7 cellular contexts compared by ENCODE assay signal in the genomic region with DNA sequence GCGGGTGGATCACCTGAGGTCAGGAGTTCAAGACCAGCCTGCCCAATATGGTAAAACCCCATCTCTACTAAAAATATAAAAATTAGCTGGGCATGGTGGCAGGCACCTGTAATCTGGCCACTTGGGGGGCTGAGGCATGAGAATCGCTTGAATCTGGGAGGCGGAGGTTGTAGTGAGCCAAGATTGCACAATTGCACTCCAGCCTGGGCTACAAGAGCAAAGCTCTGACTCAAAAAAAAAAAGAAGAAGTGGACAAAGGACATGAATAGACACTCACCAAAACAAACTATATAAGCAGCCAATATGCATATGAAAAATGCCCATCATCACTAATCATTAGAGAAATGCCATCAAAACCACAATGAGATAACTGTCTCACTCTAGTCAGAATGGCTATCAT.
A peak's percentile ranks its signal among the peaks of the same experiment; 100 is the strongest.
DNase-seq lines count a peak whose midpoint lies in the region; ATAC-seq and TF ChIP-seq lines count a peak whose summit lies in the region.
"Not testable (repeated sequence)": the region's sequence is repeated elsewhere in the genome, so short reads cannot be mapped to it uniquely, and the experiment has no call there.

No MANE protein-coding gene starts in this region.

- TF ChIP-seq CTCF in CD14-positive monocyte (IDR thresholded peaks at IDR 0.05); lower lobe of right lung (IDR thresholded peaks at IDR 0.05): not testable (repeated sequence)

- not testable (repeated sequence) for H3K4me3 ChIP-seq in lower lobe of right lung

- H3K27me3 ChIP-seq in lower lobe of right lung (ENCODE audit: low read depth): not testable (repeated sequence)

- intact Hi-C loops in CD14-positive monocyte (cut with micrococcal nuclease); activated T-helper 1 cell treated with anti-CD3 and anti-CD28 coated beads, Interleukin-12 subunit alpha, Interleukin-12 subunit beta, Interleukin-2, Interleukin-4 antibody, amounts not matched to agents 30 ng/mL and 10 ng/mL and 1 ng/mL, durations not matched to agents 14 hours and 24 hours and 36 hours (cut with micrococcal nuclease); lower lobe of right lung (cut with DNase I): not testable (repeated sequence)

- not testable (repeated sequence) for H3K36me3 ChIP-seq in lower lobe of right lung

- H3K4me3 Mint-ChIP-seq in CD14-positive monocyte; activated T-helper 1 cell treated with anti-CD3 and anti-CD28 coated beads, Interleukin-12 subunit alpha, Interleukin-12 subunit beta, Interleukin-2, Interleukin-4 antibody, amounts not matched to agents 30 ng/mL and 10 ng/mL and 1 ng/mL, durations not matched to agents 14 hours and 24 hours and 36 hours: not testable (repeated sequence)

- H3K27ac Mint-ChIP-seq in CD14-positive monocyte: peak overlapping the region; percentile 29 to 85 (median 80)
- peak overlapping the region; percentile 66 for H3K27ac Mint-ChIP-seq in activated T-helper 1 cell treated with anti-CD3 and anti-CD28 coated beads, Interleukin-12 subunit alpha, Interleukin-12 subunit beta, Interleukin-2, Interleukin-4 antibody, amounts not matched to agents 30 ng/mL and 10 ng/mL and 1 ng/mL, durations not matched to agents 14 hours and 24 hours and 36 hours

- not testable (repeated sequence) for H3K9me3 ChIP-seq in lower lobe of right lung

- H3K27me3 Mint-ChIP-seq in CD14-positive monocyte (ENCODE audit: low read depth in 3 of 3); activated T-helper 1 cell treated with anti-CD3 and anti-CD28 coated beads, Interleukin-12 subunit alpha, Interleukin-12 subunit beta, Interleukin-2, Interleukin-4 antibody, amounts not matched to agents 30 ng/mL and 10 ng/mL and 1 ng/mL, durations not matched to agents 14 hours and 24 hours and 36 hours (ENCODE audit: insufficient read depth): not testable (repeated sequence)

- H3K9me3 Mint-ChIP-seq in CD14-positive monocyte; activated T-helper 1 cell treated with anti-CD3 and anti-CD28 coated beads, Interleukin-12 subunit alpha, Interleukin-12 subunit beta, Interleukin-2, Interleukin-4 antibody, amounts not matched to agents 30 ng/mL and 10 ng/mL and 1 ng/mL, durations not matched to agents 14 hours and 24 hours and 36 hours: not testable (repeated sequence)

- not testable (repeated sequence) for H3K27ac ChIP-seq in lower lobe of right lung

- H3K4me1 Mint-ChIP-seq in CD14-positive monocyte: peaks cover 22% of the 10 kb centered on the region
- not testable (repeated sequence) for H3K4me1 Mint-ChIP-seq in activated T-helper 1 cell treated with anti-CD3 and anti-CD28 coated beads, Interleukin-12 subunit alpha, Interleukin-12 subunit beta, Interleukin-2, Interleukin-4 antibody, amounts not matched to agents 30 ng/mL and 10 ng/mL and 1 ng/mL, durations not matched to agents 14 hours and 24 hours and 36 hours (ENCODE audit: low read depth)

- not testable (repeated sequence) for H3K36me3 Mint-ChIP-seq in CD14-positive monocyte; activated T-helper 1 cell treated with anti-CD3 and anti-CD28 coated beads, Interleukin-12 subunit alpha, Interleukin-12 subunit beta, Interleukin-2, Interleukin-4 antibody, amounts not matched to agents 30 ng/mL and 10 ng/mL and 1 ng/mL, durations not matched to agents 14 hours and 24 hours and 36 hours (ENCODE audit: low read depth)

- not testable (repeated sequence) for ATAC-seq in lower lobe of right lung

- not testable (repeated sequence) for DNase-seq in CD14-positive monocyte (ENCODE audit: low spot score); activated T-helper 1 cell treated with anti-CD3 and anti-CD28 coated beads, Interleukin-12 subunit alpha, Interleukin-12 subunit beta, Interleukin-2, Interleukin-4 antibody, amounts not matched to agents 30 ng/mL and 10 ng/mL and 1 ng/mL, durations not matched to agents 14 hours and 24 hours and 36 hours (ENCODE audit: low spot score)
- DNase-seq in Kasumi-1 (lab: John Stamatoyannopoulos, UW) (peak; percentile 7 to 18), MV-4-11 (lab: John Stamatoyannopoulos, UW) (peak; percentile 83), NOMO-1 treated with dmso at 0.1 percent for 144 hours (lab: John Stamatoyannopoulos, UW; ENCODE audit: unreplicated experiment) (peak; percentile 45), SKM-1 (lab: John Stamatoyannopoulos, UW; ENCODE audit: unreplicated experiment) (peak; percentile 24), lower lobe of right lung (peak; percentile 48)

- not testable (repeated sequence) for H3K4me1 ChIP-seq in lower lobe of right lung
